ENCODE assay signal across 8 cellular contexts in the genomic region with DNA sequence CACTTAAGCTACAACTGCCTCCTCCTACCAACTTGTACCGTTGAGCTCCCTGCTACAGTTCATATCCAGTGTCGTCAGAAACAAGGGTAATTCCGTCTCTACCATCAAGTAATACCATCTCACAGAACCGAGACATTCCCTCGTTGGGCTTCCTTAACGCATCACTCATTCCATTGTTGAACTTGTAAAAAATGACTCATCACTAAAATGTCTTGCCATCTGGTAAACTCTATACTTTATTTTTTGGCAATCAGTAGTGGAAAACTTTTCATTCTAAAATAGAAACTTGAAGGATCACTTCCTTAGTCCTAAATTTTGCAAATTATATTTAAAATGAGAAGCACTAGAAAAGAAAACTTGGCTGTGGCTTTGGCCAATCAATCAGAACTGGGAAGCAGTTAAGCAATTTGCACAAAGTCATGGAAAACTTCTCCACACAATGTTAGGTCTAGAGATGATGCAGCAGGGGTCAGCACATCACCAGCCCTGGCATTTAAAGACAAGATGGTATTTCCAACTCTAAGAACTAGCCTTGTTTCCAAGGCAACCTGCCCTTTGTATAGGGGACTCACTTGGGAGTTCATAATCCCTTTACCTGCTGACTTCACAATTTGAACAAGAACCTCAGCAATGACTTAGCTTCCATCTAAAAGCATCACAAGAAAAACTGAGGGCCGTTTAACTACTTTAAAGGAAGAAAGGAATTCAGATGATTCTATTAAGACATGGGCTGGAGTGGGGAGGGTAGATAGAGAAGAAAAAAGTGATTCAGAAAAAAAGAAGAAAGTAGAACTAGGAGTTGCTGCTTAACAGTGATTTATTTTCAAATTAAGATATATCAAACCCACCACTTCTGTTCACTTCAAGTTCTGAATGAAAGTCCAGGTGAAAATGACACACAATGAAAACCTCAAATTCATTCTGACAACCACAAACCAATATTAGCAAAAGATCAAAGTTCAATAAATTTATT.
A peak's percentile ranks its signal among the peaks of the same experiment; 100 is the strongest.
DNase-seq lines count a peak whose midpoint lies in the region; ATAC-seq, FAIRE-seq and TF ChIP-seq lines count a peak whose summit lies in the region.

No MANE protein-coding gene starts in this region.

- CTCF ChIA-PET in MCF 10A (lab: Yijun Ruan, JAX) = interaction anchor here (0.6 to 1.0 kb wide), 5 partner anchors 13 to 1249 kb away, joined by 3 to 6 read pairs (median 4); no protein-coding TSS in a partner anchor
- CTCF ChIA-PET in GM12878 (lab: Yijun Ruan, JAX) = interaction anchor here (0.6 to 8.4 kb wide), 11 partner anchors 9 to 1200 kb away, joined by 3 to 210 read pairs (median 3); no protein-coding TSS in a partner anchor

- H3K4me1 ChIP-seq in breast epithelium (no peaks in the 10 kb centered on the region), GM12878 (ENCODE audit: control insufficient read depth, insufficient read depth, low read length) (peaks cover 7% of the 10 kb centered on the region; the same call in 1 of the 2 replicates), vagina (peaks cover 22% of the 10 kb centered on the region)

- H3K79me2 ChIP-seq in GM12878 (ENCODE audit: control insufficient read depth, insufficient read depth, low read length) = no peaks in the 10 kb centered on the region

- H4K20me1 ChIP-seq in GM12878 (ENCODE audit: control insufficient read depth, insufficient read depth) = no peaks in the 10 kb centered on the region

- in situ Hi-C loops in GM12878 (cut with MboI) = loop anchor here (10.0 kb wide), 1 partner anchor 1192 kb away; the partner anchor contains the start of gene NRP1

- peaks cover 6% of the 10 kb centered on the region for H3K9me3 Mint-ChIP-seq in MCF 10A (ENCODE audit: unreplicated experiment)

- H3K4me3 ChIP-seq in breast epithelium (no peak overlapping the region), GM12878 (no peak overlapping the region), vagina (no peak overlapping the region)

- no peaks in the 10 kb centered on the region for H3K27me3 Mint-ChIP-seq in MCF 10A (ENCODE audit: insufficient read depth, unreplicated experiment)

- RAD21 ChIA-PET in GM12878 (lab: Charles Lee; ENCODE audit: unreplicated experiment) = interaction anchor here (1.2 to 9.0 kb wide), 4 partner anchors 29 to 1193 kb away, joined by 3 to 97 read pairs (median 3); partner anchors contain the start of gene NRP1

- intact Hi-C loops in MCF 10A (cut with micrococcal nuclease) (loop anchor here (1.0 to 5.0 kb wide), 3 partner anchors 55 to 1196 kb away; no protein-coding TSS in a partner anchor), breast epithelium (cut with DNase I; ENCODE audit: low total_unique reads) (no loop called here), GM12878 (cut with micrococcal nuclease; ENCODE audit: unreplicated experiment) (loop anchor here (1.0 to 5.0 kb wide), 2 partner anchors 45 to 111 kb away; no protein-coding TSS in a partner anchor), vagina (cut with DNase I) (no loop called here)

- no peak overlapping the region for H3K9ac ChIP-seq in GM12878 (ENCODE audit: control insufficient read depth, insufficient read depth, low read length)

- TF ChIP-seq EP300 in GM12878 (IDR thresholded peaks at IDR 0.05; ENCODE audit: borderline replicate concordance in 1 of 2, control insufficient read depth in 1 of 2, low read depth in 2 of 2, low read length in 2 of 2) = no peak

- BruUV-seq in MCF 10A (replicated peaks; lab: Mats Ljungman, UMichigan) = no TSS peak
- BruUV-seq in GM12878 (replicated peaks; lab: Mats Ljungman, UMichigan) = no TSS peak

- POLR2A ChIA-PET in MCF 10A (lab: Yijun Ruan, JAX) (no interaction called here), GM12878 (lab: Charles Lee) (interaction anchor here (0.5 kb wide), 2 partner anchors 156 to 263 kb away, joined by 3 read pairs; no protein-coding TSS in a partner anchor)

- peak; percentile 37; the same call in 2 of the 3 replicates for ATAC-seq in GM12878
- no peak for ATAC-seq in GM19463 (IDR thresholded peaks at IDR 0.05; ENCODE audit: unreplicated experiment)

- H3K27ac ChIP-seq in breast epithelium = no peak overlapping the region
- H3K27ac ChIP-seq in GM12878 (ENCODE audit: control insufficient read depth, insufficient read depth) = no peak overlapping the region
- H3K27ac ChIP-seq in vagina = peak overlapping the region; percentile 29

- no peak overlapping the region for H2AFZ ChIP-seq in GM12878 (ENCODE audit: control insufficient read depth, low read depth, low read length)

- peaks cover 6% of the 10 kb centered on the region for H3K36me3 Mint-ChIP-seq in MCF 10A (ENCODE audit: insufficient read depth, unreplicated experiment)

- peaks cover 0 to 11% of the 10 kb centered on the region in 2 donors for H3K9me3 ChIP-seq in breast epithelium
- no peaks in the 10 kb centered on the region; the same call in 2 of the 3 replicates for H3K9me3 ChIP-seq in GM12878 (replicated peaks; ENCODE audit: control insufficient read depth, insufficient read depth, low read length)
- H3K9me3 ChIP-seq in vagina = no peaks in the 10 kb centered on the region

- SMC1A ChIA-PET in GM12878 (lab: Charles Lee; ENCODE audit: uncharacterized antibody, unreplicated experiment) = interaction anchor here (0.6 to 10.0 kb wide), 12 partner anchors 11 to 1194 kb away, joined by 3 to 127 read pairs (median 3); no protein-coding TSS in a partner anchor

- no peak overlapping the region for H3K4me2 ChIP-seq in GM12878 (ENCODE audit: control insufficient read depth, insufficient read depth)

- FAIRE-seq in GM12878 (lab: Jason Lieb, UNC) (no peak), islet of Langerhans (lab: Jason Lieb, UNC) (peak; percentile 61)

- peaks cover 54% of the 10 kb centered on the region for H3K4me1 Mint-ChIP-seq in MCF 10A (ENCODE audit: insufficient read depth, unreplicated experiment)

- H3K36me3 ChIP-seq in breast epithelium (no peaks in the 10 kb centered on the region), GM12878 (ENCODE audit: control insufficient read depth in 2 of 2, insufficient read depth in 2 of 2, low read length in 1 of 2) (no peaks in the 10 kb centered on the region), vagina (no peaks in the 10 kb centered on the region)

- H3K4me3 Mint-ChIP-seq in MCF 10A (ENCODE audit: unreplicated experiment) = peak overlapping the region; percentile 72

- TF ChIP-seq CTCF in MCF 10A (IDR thresholded peaks at IDR 0.05; ENCODE audit: unreplicated experiment) (peak; percentile 29), breast epithelium (IDR thresholded peaks at IDR 0.05) (no peak), GM12878 (IDR thresholded peaks at IDR 0.05 in 2 of 3, conservative IDR thresholded peaks at IDR 0.05 in 1 of 3; ENCODE audit: control insufficient read depth in 2 of 3, extremely low read depth in 1 of 3, insufficient read depth in 1 of 3, low read depth in 3 of 3, low read length in 3 of 3) (peak in 1 of 3 experiments; percentile 44; a peak in 3 of 6 replicates), vagina (IDR thresholded peaks at IDR 0.05) (no peak)

- no peaks in the 10 kb centered on the region for H3K27me3 ChIP-seq in breast epithelium
- H3K27me3 ChIP-seq in GM12878 (replicated peaks in 1 of 2; ENCODE audit: control insufficient read depth in 2 of 2, insufficient read depth in 2 of 2, low read length in 1 of 2) = no peaks in the 10 kb centered on the region
- no peaks in the 10 kb centered on the region for H3K27me3 ChIP-seq in vagina

- TF ChIP-seq POLR2A in breast epithelium (IDR thresholded peaks at IDR 0.05) (no peak), GM12878 (IDR thresholded peaks at IDR 0.05; ENCODE audit: low read depth, low read length) (no peak), vagina (IDR thresholded peaks at IDR 0.05) (no peak)

- peak; percentile 86 for DNase-seq in MCF 10A (ENCODE audit: unreplicated experiment)
- DNase-seq in breast epithelium (ENCODE audit: low spot score in 2 of 2) = no peak
- no peak for DNase-seq in GM12878 (ENCODE audit: low read depth, low spot score)
- DNase-seq in vagina (ENCODE audit: extremely low spot score in 2 of 2) = no peak
- no peak for DNase-seq in activated CD4-positive, CD25-positive, alpha-beta regulatory T cell (lab: John Stamatoyannopoulos, UW)
- no peak for DNase-seq in T-helper 2 cell

- H3K27ac Mint-ChIP-seq in MCF 10A (ENCODE audit: low read depth, unreplicated experiment) = peak overlapping the region; percentile 88

- 39% methylated on average over 7 of the region's 7 CpGs for WGBS in GM12878 (ENCODE audit: insufficient coverage, insufficient replicate concordance, low lambda C conversion rate, missing lambda C conversion rate)

- TF ChIP-seq RAD21 in GM12878 (IDR thresholded peaks at IDR 0.05; ENCODE audit: insufficient read depth, low read depth, low read length) = peak; percentile 60

TF ChIP-seq in GM12878, 131 proteins besides CTCF, POLR2A, EP300 and RAD21:
- TF ChIP-seq MTA2 (IDR thresholded peaks at IDR 0.05; ENCODE audit: low read depth) (0 out of 2 replicates have a peak, but pooled peaks have one; percentile 19), IKZF2 (IDR thresholded peaks at IDR 0.05) (peak in 1 of 2 experiments; percentile 30; a peak in 1 of 4 replicates), SMC3 (IDR thresholded peaks at IDR 0.05; ENCODE audit: borderline replicate concordance, low read length) (peak; percentile 17; the same call in 1 of the 2 replicates)
- TF ChIP-seq, protein P1, sequence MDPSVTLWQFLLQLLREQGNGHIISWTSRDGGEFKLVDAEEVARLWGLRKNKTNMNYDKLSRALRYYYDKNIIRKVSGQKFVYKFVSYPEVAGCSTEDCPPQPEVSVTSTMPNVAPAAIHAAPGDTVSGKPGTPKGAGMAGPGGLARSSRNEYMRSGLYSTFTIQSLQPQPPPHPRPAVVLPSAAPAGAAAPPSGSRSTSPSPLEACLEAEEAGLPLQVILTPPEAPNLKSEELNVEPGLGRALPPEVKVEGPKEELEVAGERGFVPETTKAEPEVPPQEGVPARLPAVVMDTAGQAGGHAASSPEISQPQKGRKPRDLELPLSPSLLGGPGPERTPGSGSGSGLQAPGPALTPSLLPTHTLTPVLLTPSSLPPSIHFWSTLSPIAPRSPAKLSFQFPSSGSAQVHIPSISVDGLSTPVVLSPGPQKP (IDR thresholded peaks at IDR 0.05; ENCODE audit: low read depth, low read length) = no peak

Comparison
In these comparisons a context has a peak if more than half of its experiments do, and no peak if none do; other contexts are left out.
1. intact Hi-C loops: an anchor here in MCF 10A (1.0 to 5.0 kb wide) and GM12878 (1.0 to 5.0 kb wide); none called in breast epithelium and vagina.